In the genomic region with DNA sequence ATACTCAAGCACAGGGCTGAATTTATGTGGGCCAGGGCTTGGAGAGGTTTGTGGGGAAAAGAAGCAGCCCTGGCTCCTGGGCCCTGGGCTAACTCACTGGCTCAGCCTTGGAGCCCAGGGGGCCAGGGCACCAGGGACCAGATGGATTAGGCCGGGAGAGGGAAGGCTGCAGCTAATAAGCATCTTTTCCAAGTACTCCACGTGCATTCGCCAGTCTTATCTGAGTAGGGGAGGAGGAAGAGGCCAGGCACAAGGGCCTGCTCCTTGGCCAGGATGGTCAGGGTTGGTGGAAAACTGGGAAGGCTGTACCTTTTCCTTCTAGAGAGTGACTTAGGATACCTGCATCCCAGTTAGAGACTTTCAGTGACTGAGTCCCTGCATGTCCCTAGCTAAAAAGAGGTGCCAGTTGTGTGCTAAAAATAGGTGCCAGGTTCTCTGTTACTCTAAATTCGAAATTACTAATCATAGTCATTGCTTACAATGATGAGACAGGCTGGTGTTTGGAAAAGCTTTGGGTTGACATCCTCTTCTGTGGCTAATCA, we compare ENCODE assay signal across 8 cellular contexts. TPM values are rescaled to one million over a fixed set of nuclear protein-coding genes. Genes with fewer than 3 reads are reported as not detected.
A peak's percentile ranks its signal among the peaks of the same experiment; 100 is the strongest.
DNase-seq lines count a peak whose midpoint lies in the region; ATAC-seq and TF ChIP-seq lines count a peak whose summit lies in the region.

No MANE protein-coding gene starts in this region.

- WGBS in esophagus squamous epithelium, 2 donors = 26 to 32% methylated on average over 4 of the region's 4 CpGs

- H3K27ac ChIP-seq in Peyer's patch (no peak overlapping the region), esophagus squamous epithelium (peak overlapping the region in 2 of 4 donors; percentile 78 to 79), rectal smooth muscle tissue (ENCODE audit: low read depth, low read length) (no peak overlapping the region)

- DNase-seq in GM12865 (ENCODE audit: low read depth) (no peak), Peyer's patch (no peak), esophagus squamous epithelium (lab: John Stamatoyannopoulos, UW) (no peak), NCI-H774 (lab: John Stamatoyannopoulos, UW) (no peak), NCI-H526 (lab: John Stamatoyannopoulos, UW) (no peak), Ammon's horn (ENCODE audit: low spot score) (no peak)

- TF ChIP-seq POLR2A in Peyer's patch (IDR thresholded peaks at IDR 0.05) (no peak), esophagus squamous epithelium (IDR thresholded peaks at IDR 0.05) (no peak)

- peak overlapping the region; percentile 56 for H3K4me3 ChIP-seq in GM12865 (ENCODE audit: low read depth, low read length)
- H3K4me3 ChIP-seq in Peyer's patch = peak overlapping the region; percentile 74 to 89 (median 80)
- peak overlapping the region; percentile 74 to 99 (median 91) for H3K4me3 ChIP-seq in esophagus squamous epithelium
- H3K4me3 ChIP-seq in rectal smooth muscle tissue (ENCODE audit: low read length) = peak overlapping the region; percentile 77

- ATAC-seq in HG02610 (IDR thresholded peaks at IDR 0.05; ENCODE audit: unreplicated experiment) = no peak

- H3K9me3 ChIP-seq in Peyer's patch (no peaks in the 10 kb centered on the region), esophagus squamous epithelium (no peaks in the 10 kb centered on the region)

- peaks cover 2 to 47% (median 14%) of the 10 kb centered on the region in 4 donors for H3K4me1 ChIP-seq in Peyer's patch
- H3K4me1 ChIP-seq in esophagus squamous epithelium = peaks cover 35 to 63% (median 51%) of the 10 kb centered on the region in 3 donors
- H3K4me1 ChIP-seq in rectal smooth muscle tissue (ENCODE audit: control insufficient read depth, insufficient read depth, low read length) = peaks cover 21% of the 10 kb centered on the region

- intact Hi-C loops in esophagus squamous epithelium (cut with DNase I) = no loop called here

- H3K27me3 ChIP-seq in Peyer's patch = no peaks in the 10 kb centered on the region
- no peaks in the 10 kb centered on the region for H3K27me3 ChIP-seq in esophagus squamous epithelium
- H3K27me3 ChIP-seq in rectal smooth muscle tissue (ENCODE audit: control insufficient read depth, insufficient read depth, low read length) = no peaks in the 10 kb centered on the region

- no peaks in the 10 kb centered on the region for H3K36me3 ChIP-seq in Peyer's patch
- no peaks in the 10 kb centered on the region for H3K36me3 ChIP-seq in esophagus squamous epithelium
- H3K36me3 ChIP-seq in rectal smooth muscle tissue (ENCODE audit: control insufficient read depth, insufficient read depth, low read length) = no peaks in the 10 kb centered on the region

- peak overlapping the region; percentile 24 for H3K9ac ChIP-seq in rectal smooth muscle tissue (ENCODE audit: low read length)

- TF ChIP-seq CTCF in GM12865 (IDR thresholded peaks at IDR 0.05; ENCODE audit: insufficient read depth, low read depth, low read length, missing control alignments) (no peak), Peyer's patch (IDR thresholded peaks at IDR 0.05) (no peak), esophagus squamous epithelium (IDR thresholded peaks at IDR 0.05) (no peak)

RNA-seq across cellular contexts. Expression of a gene that starts 1.3 kb away (rescaled TPM):
- 10 to 100 TPM; 24.8 to 42.7 (median 29.5) TPM for total RNA-seq in Peyer's patch
- 10 to 100 TPM; 14.4 to 40.1 (median 32.6) TPM for total RNA-seq in esophagus squamous epithelium

RNA-seq across cellular contexts. Expression of a gene that starts 19.7 kb away (rescaled TPM):
- total RNA-seq in Peyer's patch (10 to 100 TPM in 3 of 4 donors, 1 to 10 TPM in 1; 7.2 to 35.5 (median 13.1) TPM), esophagus squamous epithelium (10 to 100 TPM in 1 of 4 donors, 1 to 10 TPM in 3; 1.5 to 11.6 (median 5.5) TPM)
